20 cellular contexts compared by ENCODE assay signal in genomic region chr2:201216918-201217317, GRCh38. TPM values are rescaled to one million over a fixed set of nuclear protein-coding genes. Genes with fewer than 3 reads are reported as not detected.
A peak's percentile ranks its signal among the peaks of the same experiment; 100 is the strongest.
DNase-seq lines count a peak whose midpoint lies in the region; ATAC-seq and TF ChIP-seq lines count a peak whose summit lies in the region.
"Had no signal": no experiment of that assay in that cellular context is flagged by ENCODE, and none has a peak within 500 bp of the region (broad histone marks: within the 10 kb centered on the region; RNA-seq: fewer than 3 reads in every experiment).

No MANE protein-coding gene starts in this region.

- CTCF ChIA-PET in CD4-positive, alpha-beta T cell (lab: Charles Lee): no interaction called here

- H3K27ac Mint-ChIP-seq in activated CD4-positive, alpha-beta T cell treated with anti-CD3 and anti-CD28 coated beads, Interleukin-2, amount 10 ng/mL, durations not matched to agents 24 days and 14 days: peak overlapping the region; percentile 10
- peak overlapping the region; percentile 40 for H3K27ac Mint-ChIP-seq in CD4-positive, alpha-beta T cell
- peak overlapping the region; percentile 2 for H3K27ac Mint-ChIP-seq in activated naive CD8-positive, alpha-beta T cell
- H3K27ac Mint-ChIP-seq in stimulated activated memory B cell treated with anti-CD40 and anti-IgM and Interleukin-4, amounts not matched to agents 10 μg/mL and 1 μg/mL and 100 μg/mL, for 72 hours: no peak overlapping the region

- H3K27ac ChIP-seq in CD4-positive, alpha-beta T cell (ENCODE audit: low read depth, low read length): no peak overlapping the region

- H3K27me3 Mint-ChIP-seq in activated CD4-positive, alpha-beta T cell treated with anti-CD3 and anti-CD28 coated beads, Interleukin-2, amount 10 ng/mL, durations not matched to agents 24 days and 14 days: no peaks in the 10 kb centered on the region
- H3K27me3 Mint-ChIP-seq in CD4-positive, alpha-beta T cell: no peaks in the 10 kb centered on the region
- no peaks in the 10 kb centered on the region for H3K27me3 Mint-ChIP-seq in activated naive CD8-positive, alpha-beta T cell
- H3K27me3 Mint-ChIP-seq in stimulated activated memory B cell treated with anti-CD40 and anti-IgM and Interleukin-4, amounts not matched to agents 10 μg/mL and 1 μg/mL and 100 μg/mL, for 72 hours: no peaks in the 10 kb centered on the region

- peaks cover 25% of the 10 kb centered on the region for H3K4me1 Mint-ChIP-seq in activated CD4-positive, alpha-beta T cell treated with anti-CD3 and anti-CD28 coated beads, Interleukin-2, amount 10 ng/mL, durations not matched to agents 24 days and 14 days
- peaks cover 43% of the 10 kb centered on the region for H3K4me1 Mint-ChIP-seq in CD4-positive, alpha-beta T cell (ENCODE audit: low read depth)
- peaks cover 43% of the 10 kb centered on the region for H3K4me1 Mint-ChIP-seq in activated naive CD8-positive, alpha-beta T cell (ENCODE audit: low read depth)
- peaks cover 29% of the 10 kb centered on the region for H3K4me1 Mint-ChIP-seq in stimulated activated memory B cell treated with anti-CD40 and anti-IgM and Interleukin-4, amounts not matched to agents 10 μg/mL and 1 μg/mL and 100 μg/mL, for 72 hours

- no peaks in the 10 kb centered on the region for H3K9me3 ChIP-seq in CD4-positive, alpha-beta T cell (ENCODE audit: control insufficient read depth, low read length)

- no peaks in the 10 kb centered on the region for H3K27me3 ChIP-seq in CD4-positive, alpha-beta T cell (ENCODE audit: control insufficient read depth, insufficient read depth, low read length)

- TF ChIP-seq CTCF in CD4-positive, alpha-beta T cell (IDR thresholded peaks at IDR 0.05): no peak

- no peak overlapping the region for H3K4me3 Mint-ChIP-seq in activated CD4-positive, alpha-beta T cell treated with anti-CD3 and anti-CD28 coated beads, Interleukin-2, amount 10 ng/mL, durations not matched to agents 24 days and 14 days
- H3K4me3 Mint-ChIP-seq in CD4-positive, alpha-beta T cell: no peak overlapping the region
- H3K4me3 Mint-ChIP-seq in activated naive CD8-positive, alpha-beta T cell: no peak overlapping the region
- no peak overlapping the region for H3K4me3 Mint-ChIP-seq in stimulated activated memory B cell treated with anti-CD40 and anti-IgM and Interleukin-4, amounts not matched to agents 10 μg/mL and 1 μg/mL and 100 μg/mL, for 72 hours

- intact Hi-C loops in activated CD4-positive, alpha-beta T cell treated with anti-CD3 and anti-CD28 coated beads, Interleukin-2, amount 10 ng/mL, durations not matched to agents 24 days and 14 days (cut with micrococcal nuclease): no loop called here
- intact Hi-C loops in CD4-positive, alpha-beta T cell (cut with DNase I, micrococcal nuclease): no loop called here

- no peak for ATAC-seq in CD4-positive, alpha-beta T cell (ENCODE audit: poor library complexity)
- ATAC-seq in stimulated activated memory B cell treated with anti-CD40 and anti-IgM and Interleukin-4, amounts not matched to agents 10 μg/mL and 1 μg/mL and 100 μg/mL, for 72 hours: peak; percentile 55

- POLR2A ChIA-PET in CD4-positive, alpha-beta T cell (lab: Charles Lee): no interaction called here

- no peaks in the 10 kb centered on the region for H3K9me3 Mint-ChIP-seq in activated CD4-positive, alpha-beta T cell treated with anti-CD3 and anti-CD28 coated beads, Interleukin-2, amount 10 ng/mL, durations not matched to agents 24 days and 14 days
- no peaks in the 10 kb centered on the region for H3K9me3 Mint-ChIP-seq in CD4-positive, alpha-beta T cell
- no peaks in the 10 kb centered on the region for H3K9me3 Mint-ChIP-seq in activated naive CD8-positive, alpha-beta T cell (ENCODE audit: low read depth)
- no peaks in the 10 kb centered on the region for H3K9me3 Mint-ChIP-seq in stimulated activated memory B cell treated with anti-CD40 and anti-IgM and Interleukin-4, amounts not matched to agents 10 μg/mL and 1 μg/mL and 100 μg/mL, for 72 hours

- H3K36me3 Mint-ChIP-seq in activated CD4-positive, alpha-beta T cell treated with anti-CD3 and anti-CD28 coated beads, Interleukin-2, amount 10 ng/mL, durations not matched to agents 24 days and 14 days (ENCODE audit: low read depth): peaks cover 31% of the 10 kb centered on the region
- H3K36me3 Mint-ChIP-seq in CD4-positive, alpha-beta T cell (ENCODE audit: low read depth): peaks cover 51% of the 10 kb centered on the region
- peaks cover 3% of the 10 kb centered on the region for H3K36me3 Mint-ChIP-seq in activated naive CD8-positive, alpha-beta T cell
- peaks cover 37% of the 10 kb centered on the region for H3K36me3 Mint-ChIP-seq in stimulated activated memory B cell treated with anti-CD40 and anti-IgM and Interleukin-4, amounts not matched to agents 10 μg/mL and 1 μg/mL and 100 μg/mL, for 72 hours

- no peak for DNase-seq in activated CD4-positive, alpha-beta T cell treated with anti-CD3 and anti-CD28 coated beads, Interleukin-2, amount 10 ng/mL, durations not matched to agents 24 days and 14 days
- no peak for DNase-seq in activated CD4-positive, alpha-beta T cell treated with anti-CD3 and anti-CD28 coated beads for 4 hours
- DNase-seq in CD4-positive, alpha-beta T cell: no peak
- DNase-seq in NCI-H2029 treated with DMSO at 0.1 percent for 48 hours (lab: John Stamatoyannopoulos, UW) (no peak), kidney tubule cell (ENCODE audit: low spot score) (no peak), COR-L47 (lab: John Stamatoyannopoulos, UW) (no peak)
- DNase-seq: 8988T, ACHN, HCEC 1CT, IMR-90, KG1, NCI-H1048, NCI-H1417, NCI-H1694, NCI-H2081, NCI-H2227 treated with DMSO at 0.1 percent for 48 hours, NCI-H69, SIG-M5 had no signal

RNA-seq across cellular contexts. Expression of gene CASP10, which starts 34.0 kb away (rescaled TPM):
- total RNA-seq in activated CD4-positive, alpha-beta T cell treated with anti-CD3 and anti-CD28 coated beads, Interleukin-2, amount 10 ng/mL, durations not matched to agents 24 days and 14 days: 12.7 and 13.1 TPM in 2 replicates
- 10 to 100 TPM; 12.6 to 13.7 TPM for total RNA-seq in CD4-positive, alpha-beta T cell

RNA-seq across cellular contexts. Expression of gene CASP8, which starts 43.4 kb away (rescaled TPM):
- total RNA-seq in activated CD4-positive, alpha-beta T cell treated with anti-CD3 and anti-CD28 coated beads, Interleukin-2, amount 10 ng/mL, durations not matched to agents 24 days and 14 days: 38.2 and 39.8 TPM in 2 replicates
- total RNA-seq in CD4-positive, alpha-beta T cell: 100 to 1,000 TPM; 172 to 175 TPM
